1 cellular context compared by ENCODE assay signal in genomic region chr16:21302898-21303528, GRCh38.
A peak's percentile ranks its signal among the peaks of the same experiment; 100 is the strongest.
TF ChIP-seq lines count a peak whose summit lies in the region.

No MANE protein-coding gene starts in this region.

TF ChIP-seq in HepG2, 621 proteins besides CTCF, POLR2A, EP300 and RAD21 (continued from another document):
- TF ChIP-seq MAFK (conservative IDR thresholded peaks at IDR 0.05 in 1 of 2, IDR thresholded peaks at IDR 0.05 in 1 of 2; ENCODE audit: low read length in 2 of 2) (peak; percentile 82 to 89), ZNF282 (IDR thresholded peaks at IDR 0.05; ENCODE audit: partially characterized antibody) (no peak), MAFF (IDR thresholded peaks at IDR 0.05; ENCODE audit: low read depth, low read length) (peak; percentile 85), ZFP90 (CRISPR knock-in tag; IDR thresholded peaks at IDR 0.05; ENCODE audit: borderline replicate concordance) (no peak), ZNF354B (CRISPR knock-in tag; IDR thresholded peaks at IDR 0.05) (0 out of 2 replicates have a peak, but pooled peaks have one; percentile 25)
- TF ChIP-seq, protein P1, sequence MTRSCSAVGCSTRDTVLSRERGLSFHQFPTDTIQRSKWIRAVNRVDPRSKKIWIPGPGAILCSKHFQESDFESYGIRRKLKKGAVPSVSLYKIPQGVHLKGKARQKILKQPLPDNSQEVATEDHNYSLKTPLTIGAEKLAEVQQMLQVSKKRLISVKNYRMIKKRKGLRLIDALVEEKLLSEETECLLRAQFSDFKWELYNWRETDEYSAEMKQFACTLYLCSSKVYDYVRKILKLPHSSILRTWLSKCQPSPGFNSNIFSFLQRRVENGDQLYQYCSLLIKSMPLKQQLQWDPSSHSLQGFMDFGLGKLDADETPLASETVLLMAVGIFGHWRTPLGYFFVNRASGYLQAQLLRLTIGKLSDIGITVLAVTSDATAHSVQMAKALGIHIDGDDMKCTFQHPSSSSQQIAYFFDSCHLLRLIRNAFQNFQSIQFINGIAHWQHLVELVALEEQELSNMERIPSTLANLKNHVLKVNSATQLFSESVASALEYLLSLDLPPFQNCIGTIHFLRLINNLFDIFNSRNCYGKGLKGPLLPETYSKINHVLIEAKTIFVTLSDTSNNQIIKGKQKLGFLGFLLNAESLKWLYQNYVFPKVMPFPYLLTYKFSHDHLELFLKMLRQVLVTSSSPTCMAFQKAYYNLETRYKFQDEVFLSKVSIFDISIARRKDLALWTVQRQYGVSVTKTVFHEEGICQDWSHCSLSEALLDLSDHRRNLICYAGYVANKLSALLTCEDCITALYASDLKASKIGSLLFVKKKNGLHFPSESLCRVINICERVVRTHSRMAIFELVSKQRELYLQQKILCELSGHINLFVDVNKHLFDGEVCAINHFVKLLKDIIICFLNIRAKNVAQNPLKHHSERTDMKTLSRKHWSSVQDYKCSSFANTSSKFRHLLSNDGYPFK (CRISPR knock-in tag; IDR thresholded peaks at IDR 0.05; ENCODE audit: borderline replicate concordance): no peak
